ENCODE assay signal across 9 cellular contexts in the genomic region with DNA sequence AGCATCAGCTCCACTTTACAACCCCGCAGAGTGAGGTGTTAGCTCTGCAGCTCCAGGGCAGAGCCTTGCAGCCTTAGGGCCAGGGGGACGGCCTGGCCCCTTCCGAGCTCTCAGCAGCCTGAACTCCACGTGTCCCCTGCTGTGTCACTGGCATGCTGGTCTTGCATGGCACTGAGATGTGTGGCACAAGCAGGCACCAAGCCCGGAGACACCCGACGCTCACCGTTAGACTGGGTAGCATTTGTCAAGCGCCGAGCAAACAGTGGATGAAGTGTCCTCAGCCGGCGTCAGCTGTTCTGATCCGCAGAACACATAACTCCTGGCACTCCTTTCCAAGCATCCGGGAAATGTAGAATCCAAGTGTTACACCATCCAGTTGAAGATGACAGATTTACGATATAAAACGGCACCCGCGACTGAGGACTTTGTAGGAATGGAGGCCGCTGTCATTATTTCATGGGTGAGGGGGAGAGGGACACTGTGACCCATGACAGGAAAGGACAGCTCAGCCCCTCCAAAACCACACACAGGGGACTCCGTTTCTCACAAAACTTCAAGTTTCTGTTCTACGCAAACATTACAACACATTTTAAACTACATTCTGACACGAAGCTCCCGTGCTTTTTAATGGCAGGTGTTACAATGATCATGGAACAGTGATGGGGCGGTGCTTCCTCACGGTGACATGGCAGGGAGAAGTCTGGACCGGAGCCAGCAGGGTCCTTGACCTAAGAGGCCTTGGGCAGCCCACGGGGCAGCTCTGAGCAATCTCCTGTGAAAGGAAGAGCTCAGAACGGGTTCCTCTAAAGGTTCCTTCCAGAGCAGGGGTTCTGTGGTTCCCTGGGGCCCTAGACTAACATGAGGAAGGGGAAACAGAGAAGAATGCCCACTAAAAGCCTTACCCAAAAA.
DNase-seq lines count a peak whose midpoint lies in the region; ATAC-seq and TF ChIP-seq lines count a peak whose summit lies in the region.
"Had no signal": no experiment of that assay in that cellular context is flagged by ENCODE, and none has a peak within 500 bp of the region (broad histone marks: within the 10 kb centered on the region; RNA-seq: fewer than 3 reads in every experiment).

No MANE protein-coding gene starts in this region.

- WGBS in heart left ventricle, 4 donors = 76 to 83% (median 80%) methylated on average over 24 to 28 of the region's 28 CpGs
- WGBS in prostate gland = 48% methylated on average over 28 of the region's 28 CpGs

- H3K27ac ChIP-seq in SJCRH30 (peak overlapping the region; percentile 23), heart left ventricle (peak overlapping the region in 7 of 12 donors; percentile 54 to 90 (median 84)), prostate gland (peak overlapping the region; percentile 9 to 62)

- peak overlapping the region; percentile 4; the same call in 1 of the 2 replicates for H3K4me3 ChIP-seq in SJCRH30
- no peak overlapping the region for H3K4me3 ChIP-seq in heart left ventricle
- H3K4me3 ChIP-seq in prostate gland = no peak overlapping the region

- H3K27me3 ChIP-seq in SJCRH30 (no peaks in the 10 kb centered on the region), heart left ventricle (no peaks in the 10 kb centered on the region), prostate gland (replicated peaks; ENCODE audit: insufficient read depth) (no peaks in the 10 kb centered on the region)

- H3K9me3 ChIP-seq in SJCRH30 (replicated peaks) (peaks cover 6% of the 10 kb centered on the region; the same call in 1 of the 2 replicates), heart left ventricle (peaks cover 0 to 8% (median 0%) of the 10 kb centered on the region in 12 donors), prostate gland (no peaks in the 10 kb centered on the region)

- DNase-seq in DMS79 (lab: John Stamatoyannopoulos, UW) (peak; percentile 79), SJCRH30 (peak; percentile 60 to 70), heart left ventricle (peak in 2 of 5 donors; percentile 6 to 26), prostate gland (ENCODE audit: low spot score) (peak; percentile 74), HPDE6-E6E7 (ENCODE audit: extremely low spot score) (no peak), NAMALWA (ENCODE audit: low spot score) (no peak)
- DNase-seq in effector CD4-positive, alpha-beta T cell = no peak
- DNase-seq: stimulated activated CD4-positive, alpha-beta T cell treated with anti-CD3 and anti-CD28 coated beads, Interleukin-1b, Interleukin-23, amount 100 ng/mL, for 48 hours had no signal

- H3K36me3 ChIP-seq in SJCRH30 (no peaks in the 10 kb centered on the region), heart left ventricle (no peaks in the 10 kb centered on the region), prostate gland (no peaks in the 10 kb centered on the region)

- ATAC-seq in heart left ventricle (peak in 2 of 4 donors; percentile 24 to 47), HG03439 (IDR thresholded peaks at IDR 0.05; ENCODE audit: unreplicated experiment) (no peak)

- intact Hi-C loops in heart left ventricle (cut with DNase I) (loop anchor here in 1 of 10 donors (5.0 kb wide), 1 partner anchor 86 kb away; no protein-coding TSS in a partner anchor), prostate gland (cut with DNase I) (loop anchor here (5.0 kb wide), 2 partner anchors 36 to 84 kb away; no protein-coding TSS in a partner anchor)

- no peak for TF ChIP-seq CTCF in heart left ventricle (IDR thresholded peaks at IDR 0.05)
- TF ChIP-seq CTCF in prostate gland (IDR thresholded peaks at IDR 0.05) = no peak

- TF ChIP-seq POLR2A in heart left ventricle (IDR thresholded peaks at IDR 0.05) (no peak), prostate gland (IDR thresholded peaks at IDR 0.05) (no peak)

- peaks cover 15% of the 10 kb centered on the region for H3K4me1 ChIP-seq in SJCRH30
- peaks cover 6 to 79% (median 50%) of the 10 kb centered on the region in 12 donors for H3K4me1 ChIP-seq in heart left ventricle
- peaks cover 4% of the 10 kb centered on the region for H3K4me1 ChIP-seq in prostate gland (replicated peaks)

Comparison
In these comparisons a context has a peak if more than half of its experiments do, and no peak if none do; other contexts are left out.
1. DNase-seq: peak in DMS79 (single experiment), SJCRH30 (2 of 2) and prostate gland (single experiment); none in HPDE6-E6E7 (single experiment), NAMALWA (single experiment) and effector CD4-positive, alpha-beta T cell (single experiment).
2. H3K27ac ChIP-seq: peak in every context shown above with its lines; median percentile 84 in heart left ventricle; 36 in prostate gland; 23 in SJCRH30.